1 cellular context compared by ENCODE assay signal in the genomic region with DNA sequence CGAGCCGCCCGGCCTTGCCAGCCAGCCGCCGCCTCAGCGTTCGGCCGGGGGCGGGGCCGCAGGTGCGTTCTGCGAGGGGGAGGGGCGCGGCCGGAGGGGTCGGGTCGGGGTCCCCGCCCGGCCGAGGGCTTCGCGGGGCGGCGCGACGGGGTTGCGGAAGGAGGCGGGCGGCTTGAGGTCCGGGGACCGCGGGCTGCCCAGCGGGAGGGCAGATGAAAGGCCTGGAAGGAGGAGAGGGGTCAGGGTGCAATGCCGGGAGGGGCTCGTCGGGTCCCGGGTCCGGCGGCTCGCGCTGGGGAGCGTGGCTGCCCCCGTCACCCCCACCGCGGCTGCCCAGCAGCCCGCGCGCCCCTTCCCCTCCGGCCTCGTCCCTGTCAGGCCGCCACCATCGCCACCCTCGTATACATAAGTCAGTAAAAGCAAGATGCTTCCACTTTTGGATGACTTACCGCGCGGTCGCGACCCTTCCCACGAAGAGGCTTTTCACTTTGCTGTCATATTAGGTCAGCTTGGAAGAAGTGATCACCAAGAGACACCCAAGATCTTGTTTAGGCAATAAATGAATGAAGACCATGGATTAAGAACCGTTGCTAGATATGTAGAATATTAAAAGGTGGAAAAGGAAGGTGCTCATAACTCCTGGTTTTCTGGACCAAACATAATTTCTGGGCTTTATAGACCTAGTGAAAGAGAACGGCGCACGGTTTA.
A peak's percentile ranks its signal among the peaks of the same experiment; 100 is the strongest.
TF ChIP-seq lines count a peak whose summit lies in the region.

No MANE protein-coding gene starts in this region.

TF ChIP-seq in HepG2, 621 proteins besides CTCF, POLR2A, EP300 and RAD21 (continued from another document and continues in another):
- TF ChIP-seq, protein P1, sequence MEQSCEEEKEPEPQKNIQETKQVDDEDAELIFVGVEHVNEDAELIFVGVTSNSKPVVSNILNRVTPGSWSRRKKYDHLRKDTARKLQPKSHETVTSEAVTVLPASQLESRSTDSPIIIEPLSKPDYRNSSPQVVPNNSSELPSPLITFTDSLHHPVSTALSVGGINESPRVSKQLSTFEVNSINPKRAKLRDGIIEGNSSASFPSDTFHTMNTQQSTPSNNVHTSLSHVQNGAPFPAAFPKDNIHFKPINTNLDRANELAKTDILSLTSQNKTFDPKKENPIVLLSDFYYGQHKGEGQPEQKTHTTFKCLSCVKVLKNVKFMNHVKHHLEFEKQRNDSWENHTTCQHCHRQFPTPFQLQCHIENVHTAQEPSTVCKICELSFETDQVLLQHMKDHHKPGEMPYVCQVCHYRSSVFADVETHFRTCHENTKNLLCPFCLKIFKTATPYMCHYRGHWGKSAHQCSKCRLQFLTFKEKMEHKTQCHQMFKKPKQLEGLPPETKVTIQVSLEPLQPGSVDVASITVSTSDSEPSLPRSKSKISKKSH (CRISPR knock-in tag; IDR thresholded peaks at IDR 0.05; ENCODE audit: borderline replicate concordance): no peak
- peak; percentile 46 for TF ChIP-seq RBFOX2 (IDR thresholded peaks at IDR 0.05; ENCODE audit: low read depth, low read length)
- no peak for TF ChIP-seq ZNF773 (CRISPR knock-in tag; IDR thresholded peaks at IDR 0.05; ENCODE audit: borderline replicate concordance)
- TF ChIP-seq, protein P2, sequence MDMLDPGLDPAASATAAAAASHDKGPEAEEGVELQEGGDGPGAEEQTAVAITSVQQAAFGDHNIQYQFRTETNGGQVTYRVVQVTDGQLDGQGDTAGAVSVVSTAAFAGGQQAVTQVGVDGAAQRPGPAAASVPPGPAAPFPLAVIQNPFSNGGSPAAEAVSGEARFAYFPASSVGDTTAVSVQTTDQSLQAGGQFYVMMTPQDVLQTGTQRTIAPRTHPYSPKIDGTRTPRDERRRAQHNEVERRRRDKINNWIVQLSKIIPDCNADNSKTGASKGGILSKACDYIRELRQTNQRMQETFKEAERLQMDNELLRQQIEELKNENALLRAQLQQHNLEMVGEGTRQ (IDR thresholded peaks at IDR 0.05; ENCODE audit: low read depth, low read length): no peak
- TF ChIP-seq, protein P2 (CRISPR knock-in tag; IDR thresholded peaks at IDR 0.05; ENCODE audit: borderline replicate concordance): no peak
- TF ChIP-seq ESRRA (CRISPR knock-in tag; IDR thresholded peaks at IDR 0.05; ENCODE audit: low read depth): no peak
- 0 out of 2 replicates have a peak, but pooled peaks have one; percentile 18 for TF ChIP-seq ZSCAN25 (CRISPR knock-in tag; IDR thresholded peaks at IDR 0.05)
- TF ChIP-seq XRCC5 (optimal IDR thresholded peaks at IDR 0.05; ENCODE audit: low read length): no peak
- TF ChIP-seq MTA3 (CRISPR knock-in tag; IDR thresholded peaks at IDR 0.05): no peak
- peak; percentile 33 for TF ChIP-seq ASH2L (IDR thresholded peaks at IDR 0.05; ENCODE audit: insufficient read length, low read depth, low read length)
- no peak for TF ChIP-seq HNRNPL (IDR thresholded peaks at IDR 0.05; ENCODE audit: low read depth, low read length)
- no peak for TF ChIP-seq ZNF703 (CRISPR knock-in tag; IDR thresholded peaks at IDR 0.05; ENCODE audit: borderline replicate concordance)
- TF ChIP-seq CHD4 (IDR thresholded peaks at IDR 0.05; ENCODE audit: borderline replicate concordance, low read length): no peak
- no peak for TF ChIP-seq ARNT2 (CRISPR knock-in tag; IDR thresholded peaks at IDR 0.05; ENCODE audit: low read depth)
- TF ChIP-seq NFYC (CRISPR knock-in tag; IDR thresholded peaks at IDR 0.05): no peak
- TF ChIP-seq TBP (CRISPR knock-in tag; IDR thresholded peaks at IDR 0.05): no peak
- no peak for TF ChIP-seq ZNF44 (CRISPR knock-in tag; IDR thresholded peaks at IDR 0.05)
- TF ChIP-seq NFE2L2 (IDR thresholded peaks at IDR 0.05; ENCODE audit: low read length): no peak
- TF ChIP-seq ZBTB8A (CRISPR knock-in tag; IDR thresholded peaks at IDR 0.05; ENCODE audit: borderline replicate concordance, low read depth): no peak
- TF ChIP-seq, protein P3, sequence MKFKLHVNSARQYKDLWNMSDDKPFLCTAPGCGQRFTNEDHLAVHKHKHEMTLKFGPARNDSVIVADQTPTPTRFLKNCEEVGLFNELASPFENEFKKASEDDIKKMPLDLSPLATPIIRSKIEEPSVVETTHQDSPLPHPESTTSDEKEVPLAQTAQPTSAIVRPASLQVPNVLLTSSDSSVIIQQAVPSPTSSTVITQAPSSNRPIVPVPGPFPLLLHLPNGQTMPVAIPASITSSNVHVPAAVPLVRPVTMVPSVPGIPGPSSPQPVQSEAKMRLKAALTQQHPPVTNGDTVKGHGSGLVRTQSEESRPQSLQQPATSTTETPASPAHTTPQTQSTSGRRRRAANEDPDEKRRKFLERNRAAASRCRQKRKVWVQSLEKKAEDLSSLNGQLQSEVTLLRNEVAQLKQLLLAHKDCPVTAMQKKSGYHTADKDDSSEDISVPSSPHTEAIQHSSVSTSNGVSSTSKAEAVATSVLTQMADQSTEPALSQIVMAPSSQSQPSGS (CRISPR knock-in tag; IDR thresholded peaks at IDR 0.05): no peak
- no peak for TF ChIP-seq AHR (CRISPR knock-in tag; IDR thresholded peaks at IDR 0.05)
- no peak for TF ChIP-seq DNMT3B (CRISPR knock-in tag; conservative IDR thresholded peaks at IDR 0.05)
- TF ChIP-seq ZNF430 (CRISPR knock-in tag; IDR thresholded peaks at IDR 0.05): no peak
- no peak for TF ChIP-seq ATRX (CRISPR knock-in tag; IDR thresholded peaks at IDR 0.05; ENCODE audit: borderline replicate concordance)
- TF ChIP-seq, protein P4, sequence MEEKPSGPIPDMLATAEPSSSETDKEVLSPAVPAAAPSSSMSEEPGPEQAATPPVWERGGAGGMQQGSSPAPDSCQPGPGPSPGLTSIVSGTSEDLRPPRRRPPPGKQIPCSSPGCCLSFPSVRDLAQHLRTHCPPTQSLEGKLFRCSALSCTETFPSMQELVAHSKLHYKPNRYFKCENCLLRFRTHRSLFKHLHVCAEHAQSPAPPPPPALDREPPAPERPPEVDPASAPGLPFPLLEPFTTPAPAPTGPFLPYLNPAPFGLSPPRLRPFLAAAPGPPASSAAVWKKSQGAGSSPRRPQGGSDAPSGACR (CRISPR knock-in tag; IDR thresholded peaks at IDR 0.05): no peak
- no peak for TF ChIP-seq HNF4G (IDR thresholded peaks at IDR 0.05; ENCODE audit: borderline replicate concordance, low read depth, low read length)
- no peak for TF ChIP-seq HNF4G (CRISPR knock-in tag; IDR thresholded peaks at IDR 0.05; ENCODE audit: borderline replicate concordance, low read depth)
- TF ChIP-seq GABPB1 (CRISPR knock-in tag; IDR thresholded peaks at IDR 0.05): peak; percentile 43; the same call in 1 of the 2 replicates
- TF ChIP-seq, protein P5, sequence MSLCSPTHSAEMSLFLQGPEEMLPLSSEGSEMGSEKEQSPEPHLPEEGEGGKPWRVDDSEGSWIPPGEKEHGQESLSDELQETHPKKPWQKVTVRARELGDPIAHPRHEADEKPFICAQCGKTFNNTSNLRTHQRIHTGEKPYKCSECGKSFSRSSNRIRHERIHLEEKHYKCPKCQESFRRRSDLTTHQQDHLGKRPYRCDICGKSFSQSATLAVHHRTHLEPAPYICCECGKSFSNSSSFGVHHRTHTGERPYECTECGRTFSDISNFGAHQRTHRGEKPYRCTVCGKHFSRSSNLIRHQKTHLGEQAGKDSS (CRISPR knock-in tag; IDR thresholded peaks at IDR 0.05; ENCODE audit: borderline replicate concordance, low read depth): no peak
- TF ChIP-seq SIX4 (CRISPR knock-in tag; IDR thresholded peaks at IDR 0.05): no peak
- TF ChIP-seq, protein P6, sequence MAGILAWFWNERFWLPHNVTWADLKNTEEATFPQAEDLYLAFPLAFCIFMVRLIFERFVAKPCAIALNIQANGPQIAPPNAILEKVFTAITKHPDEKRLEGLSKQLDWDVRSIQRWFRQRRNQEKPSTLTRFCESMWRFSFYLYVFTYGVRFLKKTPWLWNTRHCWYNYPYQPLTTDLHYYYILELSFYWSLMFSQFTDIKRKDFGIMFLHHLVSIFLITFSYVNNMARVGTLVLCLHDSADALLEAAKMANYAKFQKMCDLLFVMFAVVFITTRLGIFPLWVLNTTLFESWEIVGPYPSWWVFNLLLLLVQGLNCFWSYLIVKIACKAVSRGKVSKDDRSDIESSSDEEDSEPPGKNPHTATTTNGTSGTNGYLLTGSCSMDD (CRISPR knock-in tag; IDR thresholded peaks at IDR 0.05): no peak
- no peak for TF ChIP-seq ZNF224 (CRISPR knock-in tag; IDR thresholded peaks at IDR 0.05)
- TF ChIP-seq, protein P7, sequence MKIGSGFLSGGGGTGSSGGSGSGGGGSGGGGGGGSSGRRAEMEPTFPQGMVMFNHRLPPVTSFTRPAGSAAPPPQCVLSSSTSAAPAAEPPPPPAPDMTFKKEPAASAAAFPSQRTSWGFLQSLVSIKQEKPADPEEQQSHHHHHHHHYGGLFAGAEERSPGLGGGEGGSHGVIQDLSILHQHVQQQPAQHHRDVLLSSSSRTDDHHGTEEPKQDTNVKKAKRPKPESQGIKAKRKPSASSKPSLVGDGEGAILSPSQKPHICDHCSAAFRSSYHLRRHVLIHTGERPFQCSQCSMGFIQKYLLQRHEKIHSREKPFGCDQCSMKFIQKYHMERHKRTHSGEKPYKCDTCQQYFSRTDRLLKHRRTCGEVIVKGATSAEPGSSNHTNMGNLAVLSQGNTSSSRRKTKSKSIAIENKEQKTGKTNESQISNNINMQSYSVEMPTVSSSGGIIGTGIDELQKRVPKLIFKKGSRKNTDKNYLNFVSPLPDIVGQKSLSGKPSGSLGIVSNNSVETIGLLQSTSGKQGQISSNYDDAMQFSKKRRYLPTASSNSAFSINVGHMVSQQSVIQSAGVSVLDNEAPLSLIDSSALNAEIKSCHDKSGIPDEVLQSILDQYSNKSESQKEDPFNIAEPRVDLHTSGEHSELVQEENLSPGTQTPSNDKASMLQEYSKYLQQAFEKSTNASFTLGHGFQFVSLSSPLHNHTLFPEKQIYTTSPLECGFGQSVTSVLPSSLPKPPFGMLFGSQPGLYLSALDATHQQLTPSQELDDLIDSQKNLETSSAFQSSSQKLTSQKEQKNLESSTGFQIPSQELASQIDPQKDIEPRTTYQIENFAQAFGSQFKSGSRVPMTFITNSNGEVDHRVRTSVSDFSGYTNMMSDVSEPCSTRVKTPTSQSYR (CRISPR knock-in tag; IDR thresholded peaks at IDR 0.05; ENCODE audit: borderline replicate concordance): peak; percentile 64
- TF ChIP-seq ISL2 (CRISPR knock-in tag; IDR thresholded peaks at IDR 0.05): no peak
- no peak; the same call in 1 of the 2 replicates for TF ChIP-seq JDP2 (CRISPR knock-in tag; IDR thresholded peaks at IDR 0.05; ENCODE audit: borderline replicate concordance)
- TF ChIP-seq ZNF296 (CRISPR knock-in tag; conservative IDR thresholded peaks at IDR 0.05): no peak
- TF ChIP-seq SP2 (CRISPR knock-in tag; IDR thresholded peaks at IDR 0.05): no peak
- TF ChIP-seq, protein P8, sequence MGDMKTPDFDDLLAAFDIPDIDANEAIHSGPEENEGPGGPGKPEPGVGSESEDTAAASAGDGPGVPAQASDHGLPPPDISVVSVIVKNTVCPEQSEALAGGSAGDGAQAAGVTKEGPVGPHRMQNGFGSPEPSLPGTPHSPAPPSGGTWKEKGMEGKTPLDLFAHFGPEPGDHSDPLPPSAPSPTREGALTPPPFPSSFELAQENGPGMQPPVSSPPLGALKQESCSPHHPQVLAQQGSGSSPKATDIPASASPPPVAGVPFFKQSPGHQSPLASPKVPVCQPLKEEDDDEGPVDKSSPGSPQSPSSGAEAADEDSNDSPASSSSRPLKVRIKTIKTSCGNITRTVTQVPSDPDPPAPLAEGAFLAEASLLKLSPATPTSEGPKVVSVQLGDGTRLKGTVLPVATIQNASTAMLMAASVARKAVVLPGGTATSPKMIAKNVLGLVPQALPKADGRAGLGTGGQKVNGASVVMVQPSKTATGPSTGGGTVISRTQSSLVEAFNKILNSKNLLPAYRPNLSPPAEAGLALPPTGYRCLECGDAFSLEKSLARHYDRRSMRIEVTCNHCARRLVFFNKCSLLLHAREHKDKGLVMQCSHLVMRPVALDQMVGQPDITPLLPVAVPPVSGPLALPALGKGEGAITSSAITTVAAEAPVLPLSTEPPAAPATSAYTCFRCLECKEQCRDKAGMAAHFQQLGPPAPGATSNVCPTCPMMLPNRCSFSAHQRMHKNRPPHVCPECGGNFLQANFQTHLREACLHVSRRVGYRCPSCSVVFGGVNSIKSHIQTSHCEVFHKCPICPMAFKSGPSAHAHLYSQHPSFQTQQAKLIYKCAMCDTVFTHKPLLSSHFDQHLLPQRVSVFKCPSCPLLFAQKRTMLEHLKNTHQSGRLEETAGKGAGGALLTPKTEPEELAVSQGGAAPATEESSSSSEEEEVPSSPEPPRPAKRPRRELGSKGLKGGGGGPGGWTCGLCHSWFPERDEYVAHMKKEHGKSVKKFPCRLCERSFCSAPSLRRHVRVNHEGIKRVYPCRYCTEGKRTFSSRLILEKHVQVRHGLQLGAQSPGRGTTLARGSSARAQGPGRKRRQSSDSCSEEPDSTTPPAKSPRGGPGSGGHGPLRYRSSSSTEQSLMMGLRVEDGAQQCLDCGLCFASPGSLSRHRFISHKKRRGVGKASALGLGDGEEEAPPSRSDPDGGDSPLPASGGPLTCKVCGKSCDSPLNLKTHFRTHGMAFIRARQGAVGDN (CRISPR knock-in tag; IDR thresholded peaks at IDR 0.05): peak; percentile 19; the same call in 1 of the 2 replicates
- no peak for TF ChIP-seq ZBTB38 (CRISPR knock-in tag; IDR thresholded peaks at IDR 0.05)
- TF ChIP-seq MIER2 (CRISPR knock-in tag; IDR thresholded peaks at IDR 0.05): no peak
- no peak for TF ChIP-seq ZNF605 (CRISPR knock-in tag; IDR thresholded peaks at IDR 0.05)
- TF ChIP-seq NR2C2 (CRISPR knock-in tag; IDR thresholded peaks at IDR 0.05; ENCODE audit: borderline replicate concordance): no peak
- no peak for TF ChIP-seq U2AF1 (optimal IDR thresholded peaks at IDR 0.05; ENCODE audit: low read depth, low read length)
- TF ChIP-seq YEATS2 (CRISPR knock-in tag; IDR thresholded peaks at IDR 0.05; ENCODE audit: borderline replicate concordance): no peak
- TF ChIP-seq, protein P9, sequence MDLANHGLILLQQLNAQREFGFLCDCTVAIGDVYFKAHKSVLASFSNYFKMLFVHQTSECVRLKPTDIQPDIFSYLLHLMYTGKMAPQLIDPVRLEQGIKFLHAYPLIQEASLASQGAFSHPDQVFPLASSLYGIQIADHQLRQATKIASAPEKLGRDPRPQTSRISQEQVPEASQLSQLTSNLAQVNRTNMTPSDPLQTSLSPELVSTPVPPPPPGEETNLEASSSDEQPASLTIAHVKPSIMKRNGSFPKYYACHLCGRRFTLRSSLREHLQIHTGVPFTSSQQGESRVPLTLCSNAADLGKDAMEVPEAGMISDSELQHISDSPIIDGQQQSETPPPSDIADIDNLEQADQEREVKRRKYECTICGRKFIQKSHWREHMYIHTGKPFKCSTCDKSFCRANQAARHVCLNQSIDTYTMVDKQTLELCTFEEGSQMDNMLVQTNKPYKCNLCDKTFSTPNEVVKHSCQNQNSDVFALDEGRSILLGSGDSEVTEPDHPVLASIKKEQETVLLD (CRISPR knock-in tag; IDR thresholded peaks at IDR 0.05; ENCODE audit: low read depth): peak; percentile 42; the same call in 1 of the 2 replicates
- 0 out of 2 replicates have a peak, but pooled peaks have one; percentile 5 for TF ChIP-seq SPEN (CRISPR knock-in tag; IDR thresholded peaks at IDR 0.05; ENCODE audit: low read depth)
- TF ChIP-seq ATF7 (IDR thresholded peaks at IDR 0.05): no peak
- TF ChIP-seq ATF7 (CRISPR knock-in tag; IDR thresholded peaks at IDR 0.05): no peak
- TF ChIP-seq REL (CRISPR knock-in tag; conservative IDR thresholded peaks at IDR 0.05): no peak
- no peak for TF ChIP-seq SIX1 (CRISPR knock-in tag; IDR thresholded peaks at IDR 0.05; ENCODE audit: borderline replicate concordance)
